In the genomic region with DNA sequence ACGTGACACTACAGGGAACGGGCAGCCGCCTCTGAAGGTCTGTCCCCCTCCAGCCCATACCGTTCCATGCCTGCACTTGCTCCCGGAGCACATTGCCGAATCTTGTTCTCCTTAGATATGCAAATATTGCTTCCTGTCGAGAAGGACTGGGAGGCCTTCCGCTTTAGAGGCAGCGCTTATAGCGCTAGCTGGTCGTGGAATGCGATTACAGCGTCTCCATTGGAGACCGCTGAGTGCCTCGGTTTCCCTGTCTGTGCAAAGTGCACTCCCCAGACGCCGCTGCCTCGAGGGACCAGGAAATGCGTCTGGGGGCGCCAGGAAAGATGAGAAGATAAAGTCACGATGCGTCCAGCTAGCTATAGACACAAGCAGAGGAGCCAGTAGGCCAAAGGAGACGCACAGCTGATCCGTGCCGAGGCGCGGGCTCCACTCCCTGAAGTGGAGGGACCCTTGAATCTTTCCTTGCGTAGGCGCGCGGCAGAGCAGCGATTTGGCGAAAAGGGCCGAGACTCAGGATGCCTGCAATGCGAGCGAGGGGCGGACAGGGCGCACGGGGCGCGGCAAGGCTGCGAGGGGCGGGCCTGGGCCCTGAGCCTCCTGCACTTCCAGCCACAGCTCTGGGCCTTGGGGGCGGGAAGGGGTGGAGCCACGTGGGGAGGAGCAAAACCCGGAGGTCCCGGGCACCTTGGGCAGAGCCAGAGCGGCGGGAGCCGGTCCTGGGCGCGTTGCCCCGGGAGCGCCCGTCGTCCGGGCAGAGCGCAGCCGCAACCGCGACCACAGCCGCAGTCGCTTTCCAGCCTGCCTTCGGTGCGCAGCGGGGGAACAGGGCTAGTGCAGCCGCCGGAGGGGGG, we compare ENCODE assay signal across 8 cellular contexts. TPM values are rescaled to one million over a fixed set of nuclear protein-coding genes. Genes with fewer than 3 reads are reported as not detected.
DNase-seq lines count a peak whose midpoint lies in the region; ATAC-seq and TF ChIP-seq lines count a peak whose summit lies in the region.

A gene (plus strand): TSS at position 692 of the 851 bp plus-strand sequence. CDS start 261 bp downstream, outside the sequence.

- TF ChIP-seq CTCF in MM.1S (IDR thresholded peaks at IDR 0.05; ENCODE audit: low read length) (no peak), left ventricle myocardium inferior (IDR thresholded peaks at IDR 0.05; ENCODE audit: borderline replicate concordance) (no peak)

- H3K36me3 Mint-ChIP-seq in activated T-helper 17 cell treated with anti-CD3 and anti-CD28 coated beads, Interleukin-2, amount 50 U/mL, for 72 hours (ENCODE audit: low read depth), result no peaks in the 10 kb centered on the region
- no peaks in the 10 kb centered on the region for H3K36me3 Mint-ChIP-seq in effector memory CD8-positive, alpha-beta T cell (ENCODE audit: insufficient read depth)

- no peaks in the 10 kb centered on the region for H3F3A ChIP-seq in MM.1S (ENCODE audit: insufficient read depth, low read length)

- H3K9me3 ChIP-seq in MM.1S (replicated peaks; ENCODE audit: insufficient read depth, low read length) (no peaks in the 10 kb centered on the region), left ventricle myocardium inferior (replicated peaks) (no peaks in the 10 kb centered on the region)

- H4K20me1 ChIP-seq in MM.1S (ENCODE audit: insufficient read depth, low read length), result no peaks in the 10 kb centered on the region

- H3K36me3 ChIP-seq in MM.1S (replicated peaks; ENCODE audit: insufficient read depth, low read length) (no peaks in the 10 kb centered on the region), left ventricle myocardium inferior (no peaks in the 10 kb centered on the region), rectal smooth muscle tissue (ENCODE audit: control insufficient read depth, insufficient read depth, low read length) (no peaks in the 10 kb centered on the region)

- H3K27ac ChIP-seq in MM.1S (ENCODE audit: low read length) (no peak within 1 kb of the TSS), left ventricle myocardium inferior (replicated peaks) (peak within 1 kb of the TSS; percentile 38), rectal smooth muscle tissue (ENCODE audit: low read depth, low read length) (no peak within 1 kb of the TSS)

- no peaks in the 10 kb centered on the region for H3K4me1 ChIP-seq in MM.1S (ENCODE audit: low read length)
- H3K4me1 ChIP-seq in left ventricle myocardium inferior, result peaks cover 39% of the 10 kb centered on the region
- no peaks in the 10 kb centered on the region for H3K4me1 ChIP-seq in rectal smooth muscle tissue (ENCODE audit: control insufficient read depth, insufficient read depth, low read length)

- peak; percentile 69 for ATAC-seq in GM18498 (IDR thresholded peaks at IDR 0.05; ENCODE audit: unreplicated experiment)
- ATAC-seq in activated T-helper 17 cell treated with anti-CD3 and anti-CD28 coated beads, Interleukin-2, amount 50 U/mL, for 72 hours (replicated peaks), result peak; percentile 14
- ATAC-seq in HG03457 (IDR thresholded peaks at IDR 0.05; ENCODE audit: unreplicated experiment), result no peak
- no peak for ATAC-seq in effector memory CD8-positive, alpha-beta T cell (replicated peaks)

- intact Hi-C loops in left ventricle myocardium inferior (cut with micrococcal nuclease), result no loop called here

- H3K4me3 Mint-ChIP-seq in activated T-helper 17 cell treated with anti-CD3 and anti-CD28 coated beads, Interleukin-2, amount 50 U/mL, for 72 hours, result peak within 1 kb of the TSS; percentile 35
- peak within 1 kb of the TSS in 1 of 2 donors; percentile 41 for H3K4me3 Mint-ChIP-seq in effector memory CD8-positive, alpha-beta T cell

- H3K27me3 ChIP-seq in MM.1S (replicated peaks; ENCODE audit: insufficient read depth, low read length) (no peaks in the 10 kb centered on the region), left ventricle myocardium inferior (ENCODE audit: low read depth) (peaks cover 95% of the 10 kb centered on the region), rectal smooth muscle tissue (ENCODE audit: control insufficient read depth, insufficient read depth, low read length) (peaks cover 20% of the 10 kb centered on the region)

- DNase-seq in MM.1S (peak; percentile 68), left ventricle myocardium inferior (peak; percentile 42), OCI-M1 (lab: John Stamatoyannopoulos, UW) (no peak)
- DNase-seq in effector memory CD8-positive, alpha-beta T cell, result no peak

- H2AFZ ChIP-seq in MM.1S (ENCODE audit: low read length), result peak within 1 kb of the TSS; percentile 19; the same call in 1 of the 2 replicates

- no peak within 1 kb of the TSS for H3K27ac Mint-ChIP-seq in activated T-helper 17 cell treated with anti-CD3 and anti-CD28 coated beads, Interleukin-2, amount 50 U/mL, for 72 hours
- H3K27ac Mint-ChIP-seq in effector memory CD8-positive, alpha-beta T cell, result no peak within 1 kb of the TSS

- no peaks in the 10 kb centered on the region for H3K9me2 ChIP-seq in MM.1S (replicated peaks; ENCODE audit: insufficient read depth, low read length)

- H3K4me3 ChIP-seq in MM.1S (ENCODE audit: low read length) (peak within 1 kb of the TSS; percentile 37; the same call in 1 of the 2 replicates), left ventricle myocardium inferior (peak within 1 kb of the TSS; percentile 67), rectal smooth muscle tissue (ENCODE audit: low read length) (peak within 1 kb of the TSS; percentile 52)

- H3K4me1 Mint-ChIP-seq in activated T-helper 17 cell treated with anti-CD3 and anti-CD28 coated beads, Interleukin-2, amount 50 U/mL, for 72 hours, result no peaks in the 10 kb centered on the region
- peaks cover 0 to 6% of the 10 kb centered on the region in 2 donors for H3K4me1 Mint-ChIP-seq in effector memory CD8-positive, alpha-beta T cell (ENCODE audit: low read depth in 2 of 2)

- no peaks in the 10 kb centered on the region for H3K79me2 ChIP-seq in MM.1S (ENCODE audit: low read length)

- no peak within 1 kb of the TSS for H3K9ac ChIP-seq in MM.1S (ENCODE audit: low read length)
- no peak within 1 kb of the TSS for H3K9ac ChIP-seq in rectal smooth muscle tissue (ENCODE audit: low read length)

- H3K27me3 Mint-ChIP-seq in activated T-helper 17 cell treated with anti-CD3 and anti-CD28 coated beads, Interleukin-2, amount 50 U/mL, for 72 hours, result peaks cover 61% of the 10 kb centered on the region
- H3K27me3 Mint-ChIP-seq in effector memory CD8-positive, alpha-beta T cell, result peaks cover 65 to 93% of the 10 kb centered on the region in 2 donors

- H3K9me3 Mint-ChIP-seq in activated T-helper 17 cell treated with anti-CD3 and anti-CD28 coated beads, Interleukin-2, amount 50 U/mL, for 72 hours, result no peaks in the 10 kb centered on the region
- no peaks in the 10 kb centered on the region for H3K9me3 Mint-ChIP-seq in effector memory CD8-positive, alpha-beta T cell

- peak within 1 kb of the TSS; percentile 47; the same call in 1 of the 2 replicates for H3K4me2 ChIP-seq in MM.1S (ENCODE audit: low read depth, low read length)

RNA-seq across cellular contexts. Expression of the gene that starts here (rescaled TPM):
- not detected for total RNA-seq in activated T-helper 17 cell treated with anti-CD3 and anti-CD28 coated beads, Interleukin-2, amount 50 U/mL, for 72 hours
- 0.25 TPM for total RNA-seq in left ventricle myocardium inferior

Comparison
In these comparisons a context has a peak if more than half of its experiments do, and no peak if none do; other contexts are left out.
1. Peak in ATAC-seq in activated T-helper 17 cell treated with anti-CD3 and anti-CD28 coated beads, Interleukin-2, amount 50 U/mL, for 72 hours; RNA of the gene not detected or under 1 TPM.
2. Peak in DNase-seq, H3K4me3 ChIP-seq and H3K27ac ChIP-seq in left ventricle myocardium inferior; RNA of the gene not detected or under 1 TPM.